Comparison of ENCODE assay signal across 14 cellular contexts in the genomic region with DNA sequence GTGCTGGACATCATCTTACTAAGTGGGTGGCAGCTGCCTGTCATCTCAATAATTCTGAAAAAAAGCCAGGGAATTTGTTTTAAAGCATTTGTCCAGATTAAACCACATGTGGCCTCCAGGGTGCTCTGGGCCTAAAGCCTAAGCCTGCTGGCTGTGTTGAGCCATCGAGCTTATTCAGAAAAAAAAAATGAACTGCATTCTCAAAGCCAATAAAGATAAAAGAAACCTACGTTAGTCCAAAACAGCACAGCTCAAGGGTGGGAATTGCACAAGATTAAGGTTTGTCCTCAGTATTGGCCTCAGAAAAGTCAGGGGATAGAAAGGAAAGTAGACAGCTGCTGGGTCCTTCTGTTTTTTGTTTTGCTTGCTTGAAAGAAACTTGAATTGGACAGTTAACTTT. TPM values are rescaled to one million over a fixed set of nuclear protein-coding genes. Genes with fewer than 3 reads are reported as not detected.
A peak's percentile ranks its signal among the peaks of the same experiment; 100 is the strongest.
DNase-seq lines count a peak whose midpoint lies in the region; ATAC-seq and TF ChIP-seq lines count a peak whose summit lies in the region.
"Had no signal": no experiment of that assay in that cellular context is flagged by ENCODE, and none has a peak within 500 bp of the region (broad histone marks: within the 10 kb centered on the region; RNA-seq: fewer than 3 reads in every experiment).

No MANE protein-coding gene starts in this region.

- WGBS in psoas muscle, 3 donors: 28 to 39% (median 32%) methylated on average over 2 of the region's 2 CpGs

- H3K36me3 ChIP-seq in psoas muscle (ENCODE audit: insufficient read depth in 1 of 2, low read depth in 1 of 2): no peaks in the 10 kb centered on the region
- H3K36me3 ChIP-seq: suprapubic skin had no signal

- H3K4me3 ChIP-seq in astrocyte of the spinal cord (ENCODE audit: low read depth, low read length): no peak overlapping the region
- H3K4me3 ChIP-seq in psoas muscle: no peak overlapping the region
- H3K4me3 ChIP-seq: suprapubic skin had no signal

- peak; percentile 92 to 93 for ATAC-seq in left cardiac atrium
- peak in 3 of 4 donors; percentile 46 to 73 (median 68) for ATAC-seq in psoas muscle
- no peak for ATAC-seq in HG03571 (IDR thresholded peaks at IDR 0.05; ENCODE audit: unreplicated experiment)

- POLR2A ChIA-PET in HEK293T (lab: Yijun Ruan, JAX): no interaction called here

- intact Hi-C loops in left cardiac atrium (cut with DNase I): loop anchor here in 1 of 2 donors (5.0 kb wide), 1 partner anchor 333 kb away; no protein-coding TSS in a partner anchor
- intact Hi-C loops in psoas muscle (cut with DNase I): no loop called here

- in situ Hi-C loops in astrocyte of the spinal cord (cut with HindIII; ENCODE audit: low sequenced_read_pairs): no loop called here

- no peaks in the 10 kb centered on the region for H3K4me1 ChIP-seq in psoas muscle

- H3K9me3 ChIP-seq in psoas muscle: no peaks in the 10 kb centered on the region
- H3K9me3 ChIP-seq: suprapubic skin had no signal

- CTCF ChIA-PET in HEK293T (lab: Yijun Ruan, JAX): interaction anchor here (0.5 kb wide), 1 partner anchor 13 kb away, joined by 3 read pairs; no protein-coding TSS in a partner anchor

- DNase-seq in EH (ENCODE audit: low read depth) (peak; percentile 74), astrocyte of the spinal cord (ENCODE audit: low read depth, low spot score) (peak; percentile 69), left cardiac atrium (peak; percentile 54), psoas muscle (peak; percentile 42 to 77), HEK293T (ENCODE audit: extremely low spot score) (no peak), NCI-H526 treated with DMSO at 0.1 percent for 48 hours (lab: John Stamatoyannopoulos, UW) (no peak)
- no peak for DNase-seq in activated naive CD4-positive, alpha-beta T cell treated with anti-CD3 and anti-CD28 coated beads, Interleukin-2, amount 50 U/mL, for 16 hours
- DNase-seq: activated gamma-delta T cell; CD4-positive, alpha-beta memory T cell; effector CD8-positive, alpha-beta T cell; Kasumi-1 had no signal

- H3K27me3 ChIP-seq in psoas muscle (ENCODE audit: insufficient read depth in 3 of 3, low read length in 2 of 3): no peaks in the 10 kb centered on the region
- H3K27me3 ChIP-seq: suprapubic skin had no signal

- TF ChIP-seq CTCF in astrocyte of the spinal cord (IDR thresholded peaks at IDR 0.05; ENCODE audit: low read depth, low read length) (peak; percentile 12), psoas muscle (IDR thresholded peaks at IDR 0.05) (no peak)

- no peak overlapping the region for H3K27ac ChIP-seq in psoas muscle
- H3K27ac ChIP-seq: suprapubic skin had no signal

TF ChIP-seq in HEK293T, 16 proteins besides CTCF, POLR2A, EP300 and RAD21:
- no peak for TF ChIP-seq FOXA1 (IDR thresholded peaks at IDR 0.05)
- no peak for TF ChIP-seq NFRKB (IDR thresholded peaks at IDR 0.05)
- TF ChIP-seq FOXM1 (IDR thresholded peaks at IDR 0.05; ENCODE audit: borderline replicate concordance): no peak
- TF ChIP-seq ARNT (IDR thresholded peaks at IDR 0.05): no peak
- TF ChIP-seq ZNF384 (IDR thresholded peaks at IDR 0.05): no peak
- no peak for TF ChIP-seq BHLHE40 (IDR thresholded peaks at IDR 0.05; ENCODE audit: borderline replicate concordance)
- no peak for TF ChIP-seq CTBP1 (IDR thresholded peaks at IDR 0.05; ENCODE audit: borderline replicate concordance)
- no peak for TF ChIP-seq FOXK2 (IDR thresholded peaks at IDR 0.05)
- TF ChIP-seq LEF1 (IDR thresholded peaks at IDR 0.05; ENCODE audit: borderline replicate concordance): no peak
- TF ChIP-seq SUZ12 (IDR thresholded peaks at IDR 0.05): no peak
- no peak for TF ChIP-seq HDGF (IDR thresholded peaks at IDR 0.05; ENCODE audit: borderline replicate concordance)
- TF ChIP-seq L3MBTL2 (conservative IDR thresholded peaks at IDR 0.05): no peak
- TF ChIP-seq, protein P1, sequence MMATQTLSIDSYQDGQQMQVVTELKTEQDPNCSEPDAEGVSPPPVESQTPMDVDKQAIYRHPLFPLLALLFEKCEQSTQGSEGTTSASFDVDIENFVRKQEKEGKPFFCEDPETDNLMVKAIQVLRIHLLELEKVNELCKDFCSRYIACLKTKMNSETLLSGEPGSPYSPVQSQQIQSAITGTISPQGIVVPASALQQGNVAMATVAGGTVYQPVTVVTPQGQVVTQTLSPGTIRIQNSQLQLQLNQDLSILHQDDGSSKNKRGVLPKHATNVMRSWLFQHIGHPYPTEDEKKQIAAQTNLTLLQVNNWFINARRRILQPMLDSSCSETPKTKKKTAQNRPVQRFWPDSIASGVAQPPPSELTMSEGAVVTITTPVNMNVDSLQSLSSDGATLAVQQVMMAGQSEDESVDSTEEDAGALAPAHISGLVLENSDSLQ (IDR thresholded peaks at IDR 0.05): no peak

RNA-seq across cellular contexts. Expression of a gene that starts 22.6 kb away (rescaled TPM):
- 1 to 10 TPM; 6.3 to 6.6 TPM for total RNA-seq in left cardiac atrium
- under 1 TPM; 0.17 to 0.84 (median 0.46) TPM for total RNA-seq in psoas muscle
- under 1 TPM; 0.14 to 0.51 (median 0.43) TPM for polyA plus RNA-seq in psoas muscle

RNA-seq across cellular contexts. Expression of a gene that starts 41.0 kb away (rescaled TPM):
- total RNA-seq in left cardiac atrium (not detected), psoas muscle (not detected)
- under 1 TPM in 2 of 3 donors, not detected in 1; 0.03 to 0.05 TPM for polyA plus RNA-seq in psoas muscle
- total RNA-seq: CD4-positive, alpha-beta memory T cell; NCI-H460; suprapubic skin had no signal
- polyA plus RNA-seq: CD4-positive, alpha-beta memory T cell had no signal

RNA-seq across cellular contexts. Expression of a gene that starts 41.4 kb away (rescaled TPM):
- total RNA-seq in left cardiac atrium: 1 to 10 TPM; 2.6 to 4.4 TPM
- total RNA-seq in psoas muscle: 1 to 10 TPM; 2.0 to 8.7 (median 5.7) TPM
- polyA plus RNA-seq in psoas muscle: 1 to 10 TPM; 2.0 to 4.6 (median 2.7) TPM

Comparison
In these comparisons a context has a peak if more than half of its experiments do, and no peak if none do; other contexts are left out.
1. DNase-seq: peak in EH (single experiment), astrocyte of the spinal cord (single experiment), left cardiac atrium (single experiment) and psoas muscle (2 of 2); none in HEK293T (single experiment), NCI-H526 treated with DMSO at 0.1 percent for 48 hours (single experiment) and activated naive CD4-positive, alpha-beta T cell treated with anti-CD3 and anti-CD28 coated beads, Interleukin-2, amount 50 U/mL, for 16 hours (single experiment).